Comparison of ENCODE assay signal across 1 cellular context in the genomic region with DNA sequence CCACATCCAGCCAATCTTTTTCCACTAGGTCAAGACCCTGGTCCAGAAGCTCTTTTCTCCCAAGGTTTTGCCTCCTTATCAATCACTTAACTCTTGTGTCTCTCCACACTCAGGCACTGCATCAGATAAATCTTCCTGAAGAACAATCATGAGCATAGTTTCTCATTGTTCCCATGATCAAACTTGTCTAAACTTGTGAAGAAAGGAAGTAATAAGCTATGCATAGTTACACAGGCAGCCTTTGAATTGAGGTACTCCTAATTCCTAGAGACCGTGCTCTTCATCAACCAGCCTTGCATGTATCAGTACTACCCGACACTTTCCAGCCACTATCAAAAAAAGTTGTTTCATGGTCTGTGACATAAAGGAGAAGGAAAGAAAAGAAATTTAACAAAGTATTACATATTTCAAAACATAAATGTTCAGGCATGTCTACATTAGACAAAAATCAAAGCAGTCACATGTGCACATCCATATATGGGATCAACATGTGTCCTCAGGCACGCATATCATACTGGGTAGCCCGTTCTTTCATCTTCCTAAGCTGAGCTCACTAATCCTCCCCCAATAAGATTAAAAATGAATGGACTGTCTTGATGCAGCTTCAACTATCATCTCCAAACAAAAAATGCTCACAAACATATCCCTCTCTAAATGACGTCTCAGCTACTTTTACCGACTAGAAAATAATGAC. TPM values are rescaled to one million over a fixed set of nuclear protein-coding genes. Genes with fewer than 3 reads are reported as not detected.
"Had no signal": no experiment of that assay in that cellular context is flagged by ENCODE, and none has a peak within 500 bp of the region (broad histone marks: within the 10 kb centered on the region; RNA-seq: fewer than 3 reads in every experiment).

No MANE protein-coding gene starts in this region.

RNA-seq across cellular contexts. Expression of a gene that starts 41.8 kb away (rescaled TPM):
- total RNA-seq: Right ventricle myocardium superior had no signal
